27 cellular contexts compared by ENCODE assay signal in genomic region chr1:63423649-63424048, GRCh38.
"Had no signal": no experiment of that assay in that cellular context is flagged by ENCODE, and none has a peak within 500 bp of the region (broad histone marks: within the 10 kb centered on the region; RNA-seq: fewer than 3 reads in every experiment).

No MANE protein-coding gene starts in this region.

- FAIRE-seq: endometrium, islet of Langerhans, keratinocyte had no signal

- H3K4me3 ChIP-seq: colonic mucosa, esophagus squamous epithelium, gastrocnemius medialis, heart right ventricle, left lung, lower lobe of right lung, mucosa of descending colon had no signal

- H3K4me3 Mint-ChIP-seq: dendritic cell treated with granulocyte-macrophage colony-stimulating factor and Interleukin-4, amounts not matched to agents 40 ng/mL and 50 ng/mL, for 4 days; effector memory CD8-positive, alpha-beta T cell; endodermal cell; mesothelial cell of epicardium had no signal

- H3K27me3 Mint-ChIP-seq: dendritic cell treated with granulocyte-macrophage colony-stimulating factor and Interleukin-4, amounts not matched to agents 40 ng/mL and 50 ng/mL, for 4 days; effector memory CD8-positive, alpha-beta T cell had no signal

- ATAC-seq: effector memory CD8-positive, alpha-beta T cell; esophagus mucosa; gastrocnemius medialis; heart right ventricle; left cardiac atrium; left lung; left ventricle myocardium superior; lower lobe of right lung; mucosa of descending colon had no signal

- H3K27ac ChIP-seq: colonic mucosa, epithelial cell of prostate, esophagus squamous epithelium, gastrocnemius medialis, heart right ventricle, left lung, lower lobe of right lung had no signal

- H3K27me3 ChIP-seq: colonic mucosa, esophagus squamous epithelium, gastrocnemius medialis, heart right ventricle, left lung had no signal

- H3K27ac Mint-ChIP-seq: dendritic cell treated with granulocyte-macrophage colony-stimulating factor and Interleukin-4, amounts not matched to agents 40 ng/mL and 50 ng/mL, for 4 days; effector memory CD8-positive, alpha-beta T cell; endodermal cell; mesothelial cell of epicardium had no signal

- H3K4me1 Mint-ChIP-seq: endodermal cell, mesothelial cell of epicardium had no signal

- DNase-seq: colonic mucosa; cortex of kidney; effector CD8-positive, alpha-beta T cell; effector memory CD8-positive, alpha-beta T cell; endodermal cell; erythroblast; esophagus squamous epithelium; foreskin fibroblast; foreskin melanocyte; gastrocnemius medialis; glutamatergic neuron; head of caudate nucleus; heart right ventricle; hippocampal formation; left cardiac atrium; left lung; left ventricle myocardium superior; lower lobe of right lung; mesenchymal stem cell; mucosa of descending colon had no signal

- H3K4me1 ChIP-seq: colonic mucosa, esophagus squamous epithelium, gastrocnemius medialis, heart right ventricle, left lung, lower lobe of right lung had no signal

- H3K9me3 Mint-ChIP-seq: dendritic cell treated with granulocyte-macrophage colony-stimulating factor and Interleukin-4, amounts not matched to agents 40 ng/mL and 50 ng/mL, for 4 days; effector memory CD8-positive, alpha-beta T cell; endodermal cell had no signal

- H3K9me3 ChIP-seq: colonic mucosa, esophagus squamous epithelium, gastrocnemius medialis, left lung, lower lobe of right lung, mucosa of descending colon had no signal

- H3K36me3 ChIP-seq: colonic mucosa had no signal
